1 cellular context compared by ENCODE assay signal in the genomic region with DNA sequence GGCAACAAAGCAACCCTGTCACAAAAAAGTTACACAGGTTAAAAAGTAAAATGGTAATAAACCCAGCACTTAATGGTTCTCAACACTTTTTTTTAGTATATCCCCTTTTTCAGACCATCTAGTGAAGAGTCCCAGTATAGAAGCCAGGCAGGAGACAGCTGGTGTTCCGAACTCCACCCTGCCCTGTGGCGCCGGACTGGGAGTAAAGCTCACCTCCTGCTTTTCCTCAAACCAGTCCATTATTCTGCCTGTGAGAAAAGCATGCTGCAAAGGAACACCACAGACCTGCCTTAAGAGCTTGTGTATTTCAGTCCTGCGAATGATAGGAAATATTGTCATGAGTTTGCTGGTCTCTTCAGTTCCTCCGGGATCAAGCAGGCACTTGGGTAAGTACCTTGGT.
TF ChIP-seq lines count a peak whose summit lies in the region.

No MANE protein-coding gene starts in this region.

TF ChIP-seq in IMR-90, 13 proteins besides CTCF, POLR2A, EP300 and RAD21 (continued from another document):
- TF ChIP-seq MXI1 (IDR thresholded peaks at IDR 0.05; ENCODE audit: borderline replicate concordance, low read depth, low read length) = no peak
- TF ChIP-seq CHD1 (IDR thresholded peaks at IDR 0.05; ENCODE audit: low read depth, low read length) = no peak
- no peak for TF ChIP-seq BHLHE40 (IDR thresholded peaks at IDR 0.05; ENCODE audit: low read depth, low read length)
- TF ChIP-seq FOS (IDR thresholded peaks at IDR 0.05; ENCODE audit: low read depth, low read length) = no peak
- no peak for TF ChIP-seq RFX5 (IDR thresholded peaks at IDR 0.05; ENCODE audit: low read depth, low read length)
- TF ChIP-seq, protein P1, sequence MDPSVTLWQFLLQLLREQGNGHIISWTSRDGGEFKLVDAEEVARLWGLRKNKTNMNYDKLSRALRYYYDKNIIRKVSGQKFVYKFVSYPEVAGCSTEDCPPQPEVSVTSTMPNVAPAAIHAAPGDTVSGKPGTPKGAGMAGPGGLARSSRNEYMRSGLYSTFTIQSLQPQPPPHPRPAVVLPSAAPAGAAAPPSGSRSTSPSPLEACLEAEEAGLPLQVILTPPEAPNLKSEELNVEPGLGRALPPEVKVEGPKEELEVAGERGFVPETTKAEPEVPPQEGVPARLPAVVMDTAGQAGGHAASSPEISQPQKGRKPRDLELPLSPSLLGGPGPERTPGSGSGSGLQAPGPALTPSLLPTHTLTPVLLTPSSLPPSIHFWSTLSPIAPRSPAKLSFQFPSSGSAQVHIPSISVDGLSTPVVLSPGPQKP (IDR thresholded peaks at IDR 0.05; ENCODE audit: borderline replicate concordance, low read depth, low read length) = no peak
- TF ChIP-seq MAZ (IDR thresholded peaks at IDR 0.05; ENCODE audit: borderline replicate concordance, low read depth, low read length) = no peak
- no peak for TF ChIP-seq MAFK (IDR thresholded peaks at IDR 0.05; ENCODE audit: low read depth, low read length)
